19 cellular contexts compared by ENCODE assay signal in the genomic region with DNA sequence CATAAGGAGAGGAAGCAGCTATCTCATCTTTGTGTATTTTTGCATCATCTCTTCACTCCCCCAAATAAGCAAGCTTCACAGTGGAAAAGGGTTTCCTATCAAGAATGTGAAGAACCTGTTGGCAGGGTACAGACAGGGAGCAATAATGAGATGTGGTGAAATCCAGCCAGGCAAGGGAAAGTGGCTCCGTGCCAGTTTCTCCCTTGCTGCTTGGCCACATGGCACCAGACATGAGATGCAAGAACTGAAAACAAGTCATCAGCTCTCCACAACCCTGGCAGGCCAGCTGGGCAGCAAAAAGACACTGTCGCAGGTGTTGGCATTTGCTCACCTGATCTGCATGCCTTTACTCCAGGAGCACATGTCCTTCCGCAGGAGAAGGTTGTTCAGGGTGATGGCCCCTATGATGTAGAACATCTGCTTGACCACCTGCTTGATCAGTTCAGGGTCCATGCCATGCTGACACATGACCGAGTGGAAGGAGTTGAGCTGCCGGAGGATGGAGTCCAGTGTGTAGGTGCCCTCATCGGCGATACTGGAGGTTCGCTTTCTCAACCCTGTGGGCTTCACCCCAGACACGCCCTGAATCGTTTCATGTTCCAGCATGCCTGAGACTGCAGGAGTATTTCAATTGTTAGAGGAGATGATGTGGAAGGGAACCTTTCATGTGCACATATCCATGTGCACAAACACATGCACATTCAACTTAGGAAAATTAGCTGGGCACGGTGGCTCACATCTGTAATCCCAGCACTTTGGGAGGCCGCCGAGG. TPM values are rescaled to one million over a fixed set of nuclear protein-coding genes. Genes with fewer than 3 reads are reported as not detected.
DNase-seq lines count a peak whose midpoint lies in the region; ATAC-seq, FAIRE-seq and TF ChIP-seq lines count a peak whose summit lies in the region.
"Had no signal": no experiment of that assay in that cellular context is flagged by ENCODE, and none has a peak within 500 bp of the region (broad histone marks: within the 10 kb centered on the region; RNA-seq: fewer than 3 reads in every experiment).

No MANE protein-coding gene starts in this region.

- H3K4me2 ChIP-seq in HepG2 (ENCODE audit: low read depth, low read length) (no peak overlapping the region), mammary epithelial cell (ENCODE audit: insufficient read depth, low read depth, low read length) (no peak overlapping the region)

- H2AFZ ChIP-seq in HepG2 (ENCODE audit: low read length) (no peak overlapping the region), mammary epithelial cell (ENCODE audit: low read depth, low read length) (no peak overlapping the region)

- H4K20me1 ChIP-seq in HepG2 (ENCODE audit: insufficient read depth, low read length) (no peaks in the 10 kb centered on the region), mammary epithelial cell (ENCODE audit: insufficient read depth, low read length) (no peaks in the 10 kb centered on the region)

- no peak for TF ChIP-seq CTCF in right lobe of liver (IDR thresholded peaks at IDR 0.05)
- TF ChIP-seq CTCF in HepG2 (CRISPR knock-in tag; IDR thresholded peaks at IDR 0.05), result no peak
- TF ChIP-seq CTCF in mammary epithelial cell (conservative IDR thresholded peaks at IDR 0.05 in 1 of 2, IDR thresholded peaks at IDR 0.05 in 1 of 2; ENCODE audit: extremely low read depth in 1 of 2, insufficient read depth in 1 of 2, low read depth in 1 of 2, low read length in 2 of 2), result no peak
- TF ChIP-seq CTCF in left ventricle myocardium inferior (IDR thresholded peaks at IDR 0.05; ENCODE audit: borderline replicate concordance), result no peak
- TF ChIP-seq CTCF in thyroid gland (IDR thresholded peaks at IDR 0.05), result no peak
- no peak for TF ChIP-seq CTCF in osteocyte (IDR thresholded peaks at IDR 0.05)

- TF ChIP-seq POLR2A in right lobe of liver (IDR thresholded peaks at IDR 0.05), result no peak
- no peak for TF ChIP-seq POLR2A in HepG2 (IDR thresholded peaks at IDR 0.05; ENCODE audit: insufficient read depth in 1 of 2, low read depth in 2 of 2, low read length in 2 of 2)
- TF ChIP-seq POLR2A in thyroid gland (IDR thresholded peaks at IDR 0.05), result no peak

- WGBS in right lobe of liver (ENCODE audit: insufficient coverage, low coverage, low lambda C conversion rate, missing lambda C conversion rate), result 82% methylated on average over 7 of the region's 13 CpGs
- whole genome bisulfite sequencing in HepG2 (ENCODE audit: low lambda C conversion rate), result 94% methylated on average over 13 of the region's 13 CpGs
- WGBS in mammary epithelial cell (ENCODE audit: low coverage, missing lambda C conversion rate), result 92% methylated on average over 9 of the region's 13 CpGs
- WGBS in thyroid gland, 2 donors, result 81 to 82% methylated on average over 9 to 13 of the region's 13 CpGs

- no peak overlapping the region for H3K27ac ChIP-seq in right lobe of liver
- no peak overlapping the region for H3K27ac ChIP-seq in HepG2 (ENCODE audit: extremely low read length, insufficient read depth, low read length)
- no peak overlapping the region for H3K27ac ChIP-seq in mammary epithelial cell (ENCODE audit: insufficient read depth, low read depth, low read length)
- peak overlapping the region; percentile 51 for H3K27ac ChIP-seq in left ventricle myocardium inferior (replicated peaks)
- peak overlapping the region; percentile 41 to 51 (median 42) for H3K27ac ChIP-seq in thyroid gland
- H3K27ac ChIP-seq: ovary, uterus had no signal

- H3K9ac ChIP-seq in HepG2 (ENCODE audit: insufficient read depth, low read depth, low read length), result no peak overlapping the region
- H3K9ac ChIP-seq in mammary epithelial cell (ENCODE audit: insufficient read depth, low read length), result no peak overlapping the region

- H3K36me3 Mint-ChIP-seq in osteocyte (ENCODE audit: unreplicated experiment), result peaks cover 44% of the 10 kb centered on the region

- no peak overlapping the region for H3K4me3 ChIP-seq in right lobe of liver
- H3K4me3 ChIP-seq in HepG2 (replicated peaks in 1 of 3; ENCODE audit: insufficient read depth in 1 of 3, low read depth in 2 of 3, low read length in 3 of 3), result no peak overlapping the region
- no peak overlapping the region for H3K4me3 ChIP-seq in mammary epithelial cell (replicated peaks in 1 of 3; ENCODE audit: insufficient read depth in 1 of 3, low read depth in 2 of 3, low read length in 3 of 3)
- no peak overlapping the region for H3K4me3 ChIP-seq in left ventricle myocardium inferior
- no peak overlapping the region for H3K4me3 ChIP-seq in thyroid gland (replicated peaks in 1 of 3)
- H3K4me3 ChIP-seq: K562, mucosa of descending colon, ovary, uterus had no signal

- H3K9me3 ChIP-seq in right lobe of liver (no peaks in the 10 kb centered on the region), HepG2 (ENCODE audit: low read length) (no peaks in the 10 kb centered on the region), mammary epithelial cell (replicated peaks; ENCODE audit: insufficient read depth, low read length) (no peaks in the 10 kb centered on the region), left ventricle myocardium inferior (replicated peaks) (no peaks in the 10 kb centered on the region), thyroid gland (no peaks in the 10 kb centered on the region)
- H3K9me3 ChIP-seq: mucosa of descending colon, ovary, uterus had no signal

- BruUV-seq in HepG2 (replicated peaks; lab: Mats Ljungman, UMichigan), result no TSS peak
- BruUV-seq in mammary epithelial cell (replicated peaks; lab: Mats Ljungman, UMichigan), result no TSS peak

- peaks cover 0 to 5% (median 1%) of the 10 kb centered on the region in 4 donors for H3K36me3 ChIP-seq in right lobe of liver
- peaks cover 2 to 9% of the 10 kb centered on the region in 2 experiments; a peak in 3 of 5 replicates for H3K36me3 ChIP-seq in HepG2 (replicated peaks in 1 of 2; ENCODE audit: control insufficient read depth in 1 of 2, insufficient read depth in 2 of 2, low read length in 2 of 2)
- H3K36me3 ChIP-seq in mammary epithelial cell (ENCODE audit: insufficient read depth, low read length), result peaks cover 15% of the 10 kb centered on the region
- H3K36me3 ChIP-seq in left ventricle myocardium inferior, result peaks cover 50% of the 10 kb centered on the region
- no peaks in the 10 kb centered on the region for H3K36me3 ChIP-seq in thyroid gland
- H3K36me3 ChIP-seq: ovary, uterus had no signal

- no peaks in the 10 kb centered on the region for H3K79me2 ChIP-seq in HepG2 (ENCODE audit: insufficient read depth, low read length)
- H3K79me2 ChIP-seq in mammary epithelial cell (ENCODE audit: insufficient read depth, low read length), result no peaks in the 10 kb centered on the region

- H3K4me3 Mint-ChIP-seq in osteocyte (ENCODE audit: unreplicated experiment), result no peak overlapping the region
- H3K4me3 Mint-ChIP-seq: activated CD4-positive, alpha-beta memory T cell treated with anti-CD3 and anti-CD28 coated beads for 36 hours; CD4-positive, alpha-beta memory T cell had no signal

- H3K4me1 ChIP-seq in right lobe of liver (no peaks in the 10 kb centered on the region), HepG2 (ENCODE audit: insufficient read depth, low read length) (no peaks in the 10 kb centered on the region), mammary epithelial cell (ENCODE audit: insufficient read depth, low read length) (peaks cover 5% of the 10 kb centered on the region), left ventricle myocardium inferior (peaks cover 8% of the 10 kb centered on the region), thyroid gland (peaks cover 0 to 3% of the 10 kb centered on the region in 2 donors)
- H3K4me1 ChIP-seq: uterus had no signal

- H3K9me3 Mint-ChIP-seq in osteocyte (ENCODE audit: unreplicated experiment), result no peaks in the 10 kb centered on the region
- H3K9me3 Mint-ChIP-seq: activated CD4-positive, alpha-beta memory T cell treated with anti-CD3 and anti-CD28 coated beads for 36 hours; CD4-positive, alpha-beta memory T cell had no signal

- no peak overlapping the region for H3K27ac Mint-ChIP-seq in osteocyte (ENCODE audit: unreplicated experiment)
- H3K27ac Mint-ChIP-seq: activated CD4-positive, alpha-beta memory T cell treated with anti-CD3 and anti-CD28 coated beads for 36 hours had no signal

- ATAC-seq in right lobe of liver (peak in 3 of 4 donors; percentile 42 to 65 (median 45)), HepG2 (no peak), GM19328 (IDR thresholded peaks at IDR 0.05; ENCODE audit: unreplicated experiment) (no peak)
- ATAC-seq: K562, mucosa of descending colon, PC-3 had no signal

- CTCF ChIA-PET in HepG2 (lab: Yijun Ruan, JAX; ENCODE audit: low intra/inter-chr PET ratio, low total read pairs), result no interaction called here
- CTCF ChIA-PET in mammary epithelial cell (lab: Charles Lee; ENCODE audit: low non-redundant PET), result interaction anchor here (0.6 kb wide), 1 partner anchor 62 kb away, joined by 3 read pairs; no protein-coding TSS in a partner anchor

- dilution Hi-C loops in mammary epithelial cell (cut with HindIII; ENCODE audit: low sequenced_read_pairs), result no loop called here

- no peaks in the 10 kb centered on the region for H3K27me3 Mint-ChIP-seq in osteocyte (ENCODE audit: unreplicated experiment)
- H3K27me3 Mint-ChIP-seq: activated CD4-positive, alpha-beta memory T cell treated with anti-CD3 and anti-CD28 coated beads for 36 hours; CD4-positive, alpha-beta memory T cell had no signal

- H3K27me3 ChIP-seq in right lobe of liver (no peaks in the 10 kb centered on the region), HepG2 (ENCODE audit: control insufficient read depth in 1 of 2, insufficient read depth in 2 of 2, low read length in 2 of 2) (no peaks in the 10 kb centered on the region), mammary epithelial cell (ENCODE audit: insufficient read depth, low read length) (no peaks in the 10 kb centered on the region), left ventricle myocardium inferior (ENCODE audit: low read depth) (no peaks in the 10 kb centered on the region), thyroid gland (no peaks in the 10 kb centered on the region)
- H3K27me3 ChIP-seq: ovary, uterus had no signal

- TF ChIP-seq RAD21 in HepG2 (CRISPR knock-in tag; IDR thresholded peaks at IDR 0.05), result no peak

- POLR2A ChIA-PET in HepG2 (lab: Yijun Ruan, JAX), result no interaction called here

- intact Hi-C loops in right lobe of liver (cut with DNase I) (no loop called here), HepG2 (cut with micrococcal nuclease; ENCODE audit: unreplicated experiment) (no loop called here), mammary epithelial cell (cut with micrococcal nuclease) (no loop called here), left ventricle myocardium inferior (cut with micrococcal nuclease) (no loop called here), thyroid gland (cut with DNase I) (no loop called here)

- DNase-seq in right lobe of liver (peak in 2 of 3 donors; percentile 39 to 61), HepG2 (ENCODE audit: low spot score) (no peak), mammary epithelial cell (peak; percentile 26), left ventricle myocardium inferior (peak; percentile 73), thyroid gland (peak; percentile 96), islet precursor cell (no peak), osteocyte (ENCODE audit: extremely low spot score, unreplicated experiment) (no peak)
- DNase-seq: activated CD4-positive, alpha-beta memory T cell treated with anti-CD3 and anti-CD28 coated beads for 36 hours; activated T-cell treated with anti-CD3 and anti-CD28 coated beads, Interleukin-2, amount 50 U/mL, for 48 hours; CD4-positive, alpha-beta memory T cell; mucosa of descending colon; NCI-H1092 treated with DMSO at 0.1 percent for 48 hours; ovary; PC-3; stimulated activated naive CD4-positive, alpha-beta T cell; uterus had no signal

- FAIRE-seq in HepG2 (lab: Jason Lieb, UNC), result no peak
- FAIRE-seq: G401.6, K562 had no signal

- no peaks in the 10 kb centered on the region for H3K4me1 Mint-ChIP-seq in osteocyte (ENCODE audit: unreplicated experiment)
- H3K4me1 Mint-ChIP-seq: CD4-positive, alpha-beta memory T cell had no signal

- TF ChIP-seq EP300 in HepG2 (IDR thresholded peaks at IDR 0.05; ENCODE audit: low read depth in 2 of 2, low read length in 2 of 2) (no peak), HepG2 (CRISPR knock-in tag; IDR thresholded peaks at IDR 0.05; ENCODE audit: borderline replicate concordance) (no peak)

- in situ Hi-C loops in HepG2 (cut with HindIII; ENCODE audit: extremely low pct_ligation_motif_present, low pct_unique_long_range_greater_than_20kb) (no loop called here), mammary epithelial cell (cut with MboI; ENCODE audit: low sequenced_read_pairs in 2 of 2) (no loop called here)

RNA-seq across cellular contexts. Expression of a gene that starts 23.3 kb away (rescaled TPM):
- total RNA-seq in right lobe of liver (10 to 100 TPM in 1 of 6 experiments, 1 to 10 TPM in 5; 5.8 to 10.2 (median 7.1) TPM), HepG2 (2016; rRNA removed; fragmentation: Illumina TruSeq; extraction: Trizol) (23.7 and 37.3 TPM in 2 replicates), mammary epithelial cell (1 to 10 TPM; 2.4 to 2.5 TPM), left ventricle myocardium inferior (2.9 TPM), thyroid gland (100 to 1,000 TPM in 2 of 4 donors, 10 to 100 TPM in 2; 84.0 to 130 (median 101) TPM), osteocyte (2.7 and 4.0 TPM in 2 replicates)
- total RNA-seq in HepG2 (2016; cell fraction: cytosol; rRNA removed; fragmentation: Illumina TruSeq; extraction: Trizol; ENCODE audit: low read depth), result 7.8 and 10.0 TPM in 2 replicates
- 22.8 and 32.5 TPM in 2 replicates for total RNA-seq in HepG2 (2016; cell fraction: insoluble cytoplasmic fraction; rRNA removed; fragmentation: Illumina TruSeq; extraction: Trizol)
- 18.9 and 21.8 TPM in 2 replicates for total RNA-seq in HepG2 (2016; cell fraction: membrane; rRNA removed; fragmentation: Illumina TruSeq; extraction: Trizol)
- 39.3 and 39.5 TPM in 2 replicates for total RNA-seq in HepG2 (2016; cell fraction: nucleus; rRNA removed; fragmentation: Illumina TruSeq; extraction: Trizol)
- polyA plus RNA-seq in HepG2 (2011; rRNA removed) (13.7 and 15.7 TPM in 2 replicates), mammary epithelial cell (1.2 TPM)
- 7.3 and 7.9 TPM in 2 replicates for polyA plus RNA-seq in HepG2 (2011; cell fraction: cytosol; rRNA removed)
- 17.4 and 19.9 TPM in 2 replicates for polyA plus RNA-seq in HepG2 (2011; cell fraction: nucleus; rRNA removed)
- polyA plus RNA-seq in HepG2 (2012), result 7.0 and 10.2 TPM in 2 replicates
- polyA plus RNA-seq in HepG2 (2016; cell fraction: cytosol; fragmentation: Illumina TruSeq; extraction: Trizol; ENCODE audit: low read depth), result 1.7 and 1.8 TPM in 2 replicates
- polyA plus RNA-seq in HepG2 (2016; cell fraction: insoluble cytoplasmic fraction; fragmentation: Illumina TruSeq; extraction: Trizol; ENCODE audit: low read depth), result 23.1 and 25.5 TPM in 2 replicates
- polyA plus RNA-seq in HepG2 (2016; cell fraction: membrane; fragmentation: Illumina TruSeq; extraction: Trizol; ENCODE audit: low read depth), result 4.2 TPM in 2 replicates
- polyA plus RNA-seq in HepG2 (2016; cell fraction: nucleus; fragmentation: Illumina TruSeq; extraction: Trizol; ENCODE audit: insufficient read depth, low read depth), result 35.8 and 37.1 TPM in 2 replicates
- polyA minus RNA-seq in HepG2 (2011; rRNA and poly(A)+ RNA removed; ENCODE audit: low replicate concordance), result 23.1 and 52.1 TPM in 2 replicates
- 10.5 and 13.8 TPM in 2 replicates for polyA minus RNA-seq in HepG2 (2011; cell fraction: cytosol; rRNA and poly(A)+ RNA removed)
- polyA minus RNA-seq in HepG2 (2011; cell fraction: nucleus; rRNA and poly(A)+ RNA removed), result 52.0 and 54.7 TPM in 2 replicates
- polyA minus RNA-seq in mammary epithelial cell, result 7.8 TPM

Comparison
In these comparisons a context has a peak if more than half of its experiments do, and no peak if none do; other contexts are left out.
1. ATAC-seq: peak in right lobe of liver (3 of 4); none in HepG2 (single experiment) and GM19328 (single experiment).
2. DNase-seq: peak in right lobe of liver (2 of 3), mammary epithelial cell (single experiment), left ventricle myocardium inferior (single experiment) and thyroid gland (2 of 2); none in HepG2 (single experiment), islet precursor cell (single experiment) and osteocyte (single experiment).
3. H3K27ac ChIP-seq: peak in left ventricle myocardium inferior (single experiment) and thyroid gland (3 of 3); none in right lobe of liver (0 of 3), HepG2 (single experiment) and mammary epithelial cell (single experiment).